16 cellular contexts compared by ENCODE assay signal in genomic region chr19:18666304-18666703, GRCh38.
DNase-seq lines count a peak whose midpoint lies in the region; ATAC-seq lines count a peak whose summit lies in the region.
"Had no signal": no experiment of that assay in that cellular context is flagged by ENCODE, and none has a peak within 500 bp of the region (broad histone marks: within the 10 kb centered on the region; RNA-seq: fewer than 3 reads in every experiment).

No MANE protein-coding gene starts in this region.

- H3K27me3 ChIP-seq in BLaER1 treated with 17β-estradiol and CSF1 and Interleukin-3, amounts not matched to agents 10 nM and 100 nM, result peaks cover 0 to 12% (median 0%) of the 10 kb centered on the region in 11 experiments; a peak in 3 of 22 replicates
- H3K27me3 ChIP-seq in stomach smooth muscle (ENCODE audit: control insufficient read depth in 1 of 2, insufficient read depth in 2 of 2, low read length in 2 of 2), result no peaks in the 10 kb centered on the region

- H3K4me1 Mint-ChIP-seq in memory B cell, result peaks cover 5% of the 10 kb centered on the region

- peak overlapping the region in 8 of 11 experiments; percentile 16 to 67 (median 44); a peak in 13 of 22 replicates for H3K9ac ChIP-seq in BLaER1 treated with 17β-estradiol and CSF1 and Interleukin-3, amounts not matched to agents 10 nM and 100 nM
- peak overlapping the region; percentile 55 to 68 for H3K9ac ChIP-seq in stomach smooth muscle (ENCODE audit: low read length in 2 of 2)

- peaks cover 5% of the 10 kb centered on the region for H3K36me3 Mint-ChIP-seq in memory B cell

- DNase-seq in memory B cell (ENCODE audit: low spot score in 2 of 2) (no peak), KG1 (lab: John Stamatoyannopoulos, UW) (no peak), NCI-H2029 treated with DMSO at 0.1 percent for 48 hours (lab: John Stamatoyannopoulos, UW) (no peak)
- DNase-seq: CD4-positive, alpha-beta T cell; DMS79 treated with DMSO at 0.1 percent for 48 hours; HFFc6; NCI-H1092; NCI-H1694; NCI-H774; SIG-M5 had no signal

- peaks cover 17 to 98% (median 81%) of the 10 kb centered on the region in 11 experiments; a peak in 21 of 22 replicates for H4K20me1 ChIP-seq in BLaER1 treated with 17β-estradiol and CSF1 and Interleukin-3, amounts not matched to agents 10 nM and 100 nM

- peaks cover 17 to 27% (median 20%) of the 10 kb centered on the region in 11 experiments for H3K36me3 ChIP-seq in BLaER1 treated with 17β-estradiol and CSF1 and Interleukin-3, amounts not matched to agents 10 nM and 100 nM
- peaks cover 16 to 22% of the 10 kb centered on the region in 2 donors for H3K36me3 ChIP-seq in stomach smooth muscle (ENCODE audit: control insufficient read depth in 2 of 2, insufficient read depth in 2 of 2, low read length in 2 of 2)

- no peaks in the 10 kb centered on the region for H3K9me3 Mint-ChIP-seq in memory B cell
- H3K9me3 Mint-ChIP-seq: CD4-positive, alpha-beta T cell; HFFc6 had no signal

- peak overlapping the region in 1 of 10 experiments; percentile 28; a peak in 5 of 20 replicates for H3K4me3 ChIP-seq in BLaER1 treated with 17β-estradiol and CSF1 and Interleukin-3, amounts not matched to agents 10 nM and 100 nM
- peak overlapping the region in 1 of 2 donors; percentile 52 for H3K4me3 ChIP-seq in stomach smooth muscle (ENCODE audit: low read length in 2 of 2)
- H3K4me3 ChIP-seq: K562 had no signal

- ATAC-seq in memory B cell (ENCODE audit: low read depth), result peak; percentile 54
- no peak for ATAC-seq in GM21515 (IDR thresholded peaks at IDR 0.05; ENCODE audit: unreplicated experiment)
- no peak for ATAC-seq in HG03460 (IDR thresholded peaks at IDR 0.05; ENCODE audit: unreplicated experiment)
- ATAC-seq: K562 had no signal

- peaks cover 86 to 100% (median 98%) of the 10 kb centered on the region in 10 experiments for H3K4me1 ChIP-seq in BLaER1 treated with 17β-estradiol and CSF1 and Interleukin-3, amounts not matched to agents 10 nM and 100 nM
- H3K4me1 ChIP-seq in stomach smooth muscle (ENCODE audit: control insufficient read depth, insufficient read depth, low read length), result peaks cover 42% of the 10 kb centered on the region

- H3K9me3 ChIP-seq in BLaER1 treated with 17β-estradiol and CSF1 and Interleukin-3, amounts not matched to agents 10 nM and 100 nM (replicated peaks in 1 of 11), result no peaks in the 10 kb centered on the region
- peaks cover 0 to 3% of the 10 kb centered on the region in 2 donors for H3K9me3 ChIP-seq in stomach smooth muscle (ENCODE audit: control insufficient read depth in 2 of 2, low read length in 2 of 2)

- peak overlapping the region; percentile 82 to 98 (median 94) for H3K4me2 ChIP-seq in BLaER1 treated with 17β-estradiol and CSF1 and Interleukin-3, amounts not matched to agents 10 nM and 100 nM

- H3K4me3 Mint-ChIP-seq in memory B cell, result no peak overlapping the region
- H3K4me3 Mint-ChIP-seq: CD4-positive, alpha-beta T cell; HFFc6 had no signal

- 0 out of 22 replicates have a peak overlapping the region, but pooled peaks of 1 of the 11 experiments have one; percentile 8 for H3K27ac ChIP-seq in BLaER1 treated with 17β-estradiol and CSF1 and Interleukin-3, amounts not matched to agents 10 nM and 100 nM
- H3K27ac ChIP-seq in angular gyrus (ENCODE audit: low read depth, low read length) (peak overlapping the region; percentile 7), stomach smooth muscle (ENCODE audit: low read length) (peak overlapping the region; percentile 91)

- H3K27me3 Mint-ChIP-seq in memory B cell, result no peaks in the 10 kb centered on the region
- H3K27me3 Mint-ChIP-seq: CD4-positive, alpha-beta T cell had no signal

- no peak overlapping the region for H3K27ac Mint-ChIP-seq in memory B cell
- H3K27ac Mint-ChIP-seq: CD4-positive, alpha-beta T cell; HFFc6 had no signal
